Comparison of ENCODE assay signal across 21 cellular contexts in the genomic region with DNA sequence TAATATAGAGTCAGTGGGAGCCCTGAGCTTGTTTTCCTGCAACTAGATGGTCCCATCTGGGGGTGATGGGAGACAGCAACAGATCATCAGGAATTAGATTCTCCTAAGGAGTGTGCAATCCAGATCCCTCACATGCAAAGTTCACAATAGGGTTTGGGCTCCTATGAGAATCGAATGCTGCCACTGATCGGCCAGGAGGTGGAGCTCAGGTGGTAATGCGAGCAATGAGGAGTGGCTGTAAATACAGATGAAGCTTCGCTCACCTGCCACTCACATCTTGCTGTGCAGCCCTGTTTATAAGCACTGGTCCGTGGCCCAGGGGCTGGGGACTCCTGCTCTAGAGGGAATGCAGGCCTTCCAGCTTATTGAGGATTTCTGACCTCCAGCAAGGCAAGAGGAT. TPM values are rescaled to one million over a fixed set of nuclear protein-coding genes. Genes with fewer than 3 reads are reported as not detected.
DNase-seq lines count a peak whose midpoint lies in the region; ATAC-seq and TF ChIP-seq lines count a peak whose summit lies in the region.
"Had no signal": no experiment of that assay in that cellular context is flagged by ENCODE, and none has a peak within 500 bp of the region (broad histone marks: within the 10 kb centered on the region; RNA-seq: fewer than 3 reads in every experiment).

No MANE protein-coding gene starts in this region.

- H3K27me3 ChIP-seq in DOHH2 (ENCODE audit: control insufficient read depth, low read length) (no peaks in the 10 kb centered on the region), mesendoderm (ENCODE audit: insufficient read depth, low read length, poor library complexity) (no peaks in the 10 kb centered on the region)
- H3K27me3 ChIP-seq in CD4-positive, alpha-beta memory T cell (ENCODE audit: insufficient read depth, low read length): no peaks in the 10 kb centered on the region

- TF ChIP-seq CTCF in DOHH2 (IDR thresholded peaks at IDR 0.05; ENCODE audit: low read depth, low read length, poor library complexity, severe bottlenecking) (peak; percentile 23), HEK293 (tag by site-specific recombination; IDR thresholded peaks at IDR 0.05) (no peak), OCI-LY7 (conservative IDR thresholded peaks at IDR 0.05; ENCODE audit: low read length) (peak; percentile 44; the same call in 1 of the 2 replicates)

- CTCF ChIA-PET in HEK293 (lab: Yijun Ruan, JAX) (no interaction called here), OCI-LY7 (lab: Charles Lee; ENCODE audit: unreplicated experiment) (no interaction called here)
- CTCF ChIA-PET in CD4-positive, alpha-beta memory T cell (lab: Charles Lee; ENCODE audit: partially characterized antibody): no interaction called here

- H3K4me1 ChIP-seq in DOHH2 (ENCODE audit: control insufficient read depth, low read length) (peaks cover 11% of the 10 kb centered on the region), HEK293 (ENCODE audit: control insufficient read depth, insufficient read depth, low read length) (0 out of 2 replicates have a peak, but pooled peaks cover under 1% of the 10 kb centered on the region), OCI-LY7 (ENCODE audit: insufficient read depth, low read length, poor library complexity, severe bottlenecking) (peaks cover 2% of the 10 kb centered on the region), mesendoderm (ENCODE audit: control insufficient read depth, low read depth, low read length) (no peaks in the 10 kb centered on the region)
- H3K4me1 ChIP-seq in CD4-positive, alpha-beta memory T cell (ENCODE audit: insufficient read depth, low read length): peaks cover 5% of the 10 kb centered on the region

- H3K4me1 Mint-ChIP-seq in CD4-positive, alpha-beta memory T cell: peaks cover 9 to 17% (median 14%) of the 10 kb centered on the region in 4 donors

- H3K27ac ChIP-seq in DOHH2 (ENCODE audit: low read depth, low read length) (no peak overlapping the region), HEK293 (ENCODE audit: extremely low read depth, low read depth, low read length) (no peak overlapping the region), OCI-LY7 (ENCODE audit: low read depth, low read length, poor library complexity, severe bottlenecking) (no peak overlapping the region), mesendoderm (ENCODE audit: low read depth, low read length) (no peak overlapping the region)
- H3K27ac ChIP-seq in CD4-positive, alpha-beta memory T cell (ENCODE audit: low read depth, low read length): no peak overlapping the region
- H3K27ac ChIP-seq: C4-2B, RWPE1 had no signal

- H3K9me3 Mint-ChIP-seq in CD4-positive, alpha-beta memory T cell: no peaks in the 10 kb centered on the region

- no peak overlapping the region for H4K8ac ChIP-seq in mesendoderm (ENCODE audit: low read depth, low read length)

- no peaks in the 10 kb centered on the region for H4K20me1 ChIP-seq in DOHH2 (ENCODE audit: control insufficient read depth, insufficient read depth, low read depth, low read length)
- no peaks in the 10 kb centered on the region for H4K20me1 ChIP-seq in OCI-LY7 (ENCODE audit: insufficient read depth, low read length)

- whole genome bisulfite sequencing in mesendoderm (ENCODE audit: extremely low coverage, insufficient coverage, low lambda C conversion rate): no CpG with 5 or more reads among the region's 5 CpGs

- H3K4ac ChIP-seq in mesendoderm (ENCODE audit: low read depth, low read length): no peak overlapping the region

- H3K79me1 ChIP-seq in mesendoderm (ENCODE audit: low read length): no peaks in the 10 kb centered on the region

- DNase-seq in OCI-LY7 (ENCODE audit: low spot score) (peak; percentile 7), mesendoderm (peak; percentile 2), superior temporal gyrus (ENCODE audit: extremely low spot score) (no peak)
- DNase-seq in CD4-positive, alpha-beta memory T cell: no peak
- DNase-seq: AML-193; DMS 273 treated with DMSO at 0.1 percent for 48 hours; DND-41; GDM1; HCEC 1CT; KG1; NCI-H1694 treated with DMSO at 0.1 percent for 48 hours; NCI-H345; NCI-H524 treated with DMSO at 0.1 percent for 48 hours; NK-92 treated with Interleukin-12 subunit alpha and Interleukin-12 subunit beta, amount 100 ng/mL, for 24 hours; OCI-M1; T-helper 1 cell had no signal

- no peak overlapping the region for H3K27ac Mint-ChIP-seq in CD4-positive, alpha-beta memory T cell

- H3K9me2 ChIP-seq in DOHH2 (replicated peaks; ENCODE audit: control insufficient read depth, low read length) (no peaks in the 10 kb centered on the region), OCI-LY7 (ENCODE audit: insufficient read depth, low read length) (no peaks in the 10 kb centered on the region)

- H2BK5ac ChIP-seq in mesendoderm (ENCODE audit: low read length): no peak overlapping the region

- BruUV-seq in OCI-LY7 (replicated peaks; lab: Mats Ljungman, UMichigan): no TSS peak

- no peak overlapping the region for H2BK15ac ChIP-seq in mesendoderm (replicated peaks; ENCODE audit: low read depth)

- H3K4me2 ChIP-seq in DOHH2 (ENCODE audit: low read length) (no peak overlapping the region), OCI-LY7 (ENCODE audit: low read length) (no peak overlapping the region), mesendoderm (ENCODE audit: low read length) (no peak overlapping the region)

- H3K4me3 Mint-ChIP-seq in CD4-positive, alpha-beta memory T cell: no peak overlapping the region

- H3K23ac ChIP-seq in mesendoderm (ENCODE audit: low read length): no peak overlapping the region

- peaks cover 48 to 58% of the 10 kb centered on the region in 2 donors for H3K36me3 Mint-ChIP-seq in CD4-positive, alpha-beta memory T cell

- H3K9ac ChIP-seq in mesendoderm (ENCODE audit: low read length): no peak overlapping the region

- H2BK120ac ChIP-seq in mesendoderm (ENCODE audit: low read depth, low read length): no peak overlapping the region

- no peaks in the 10 kb centered on the region for H3K36me3 ChIP-seq in DOHH2 (ENCODE audit: control insufficient read depth, low read length)
- H3K36me3 ChIP-seq in HEK293 (ENCODE audit: control insufficient read depth in 2 of 2, insufficient read depth in 1 of 2, low read length in 2 of 2): peaks cover 0 to 11% of the 10 kb centered on the region in 2 experiments; a peak in 1 of 3 replicates
- no peaks in the 10 kb centered on the region; the same call in 1 of the 2 replicates for H3K36me3 ChIP-seq in OCI-LY7 (ENCODE audit: insufficient read depth, low read length)
- H3K36me3 ChIP-seq in mesendoderm (ENCODE audit: control insufficient read depth, insufficient read depth, low read length): peaks cover 11% of the 10 kb centered on the region
- H3K36me3 ChIP-seq in CD4-positive, alpha-beta memory T cell (ENCODE audit: insufficient read depth, low read length): peaks cover 22% of the 10 kb centered on the region

- no peak overlapping the region for H2AK5ac ChIP-seq in mesendoderm (ENCODE audit: low read length)

- no peaks in the 10 kb centered on the region for H3F3A ChIP-seq in DOHH2 (ENCODE audit: control insufficient read depth, insufficient read depth)

- H3K9me3 ChIP-seq in DOHH2 (ENCODE audit: control insufficient read depth, insufficient read depth, low read length): no peaks in the 10 kb centered on the region
- H3K9me3 ChIP-seq in HEK293 (ENCODE audit: control insufficient read depth, insufficient read depth, low read depth, low read length): no peaks in the 10 kb centered on the region
- H3K9me3 ChIP-seq in OCI-LY7 (ENCODE audit: low read length): no peaks in the 10 kb centered on the region
- no peaks in the 10 kb centered on the region for H3K9me3 ChIP-seq in CD4-positive, alpha-beta memory T cell (ENCODE audit: control insufficient read depth in 1 of 2, low read length in 2 of 2)

- H3K79me2 ChIP-seq in DOHH2 (ENCODE audit: control insufficient read depth, low read length) (no peaks in the 10 kb centered on the region), OCI-LY7 (ENCODE audit: insufficient read depth, low read depth, low read length) (no peaks in the 10 kb centered on the region), mesendoderm (ENCODE audit: control insufficient read depth, insufficient read depth, low read length) (no peaks in the 10 kb centered on the region)

- intact Hi-C loops in OCI-LY7 (cut with micrococcal nuclease; ENCODE audit: unreplicated experiment): no loop called here
- intact Hi-C loops in CD4-positive, alpha-beta memory T cell (cut with micrococcal nuclease): no loop called here

- no peak overlapping the region for H4K5ac ChIP-seq in mesendoderm (ENCODE audit: low read length)

- H3K4me3 ChIP-seq in DOHH2 (ENCODE audit: low read length): no peak overlapping the region
- no peak overlapping the region for H3K4me3 ChIP-seq in HEK293 (ENCODE audit: low read depth, low read length)
- H3K4me3 ChIP-seq in OCI-LY7 (ENCODE audit: low read depth, low read length, poor library complexity, severe bottlenecking): no peak overlapping the region
- no peak overlapping the region for H3K4me3 ChIP-seq in mesendoderm (ENCODE audit: low read length)
- H3K4me3 ChIP-seq in CD4-positive, alpha-beta memory T cell (ENCODE audit: low read length in 2 of 2): no peak overlapping the region

- no peak overlapping the region for H2AFZ ChIP-seq in OCI-LY7 (ENCODE audit: low read length)

- no peak for ATAC-seq in GM21528 (IDR thresholded peaks at IDR 0.05; ENCODE audit: low FRiP score, unreplicated experiment)

- POLR2A ChIA-PET in HEK293 (lab: Yijun Ruan, JAX) (interaction anchor here (0.5 kb wide), 1 partner anchor 897 kb away, joined by 5 read pairs; no protein-coding TSS in a partner anchor), OCI-LY7 (lab: Charles Lee) (no interaction called here)
- POLR2A ChIA-PET in CD4-positive, alpha-beta memory T cell (lab: Charles Lee; ENCODE audit: partially characterized antibody): no interaction called here

- H3K56ac ChIP-seq in mesendoderm (ENCODE audit: low read length): no peak overlapping the region

- no peaks in the 10 kb centered on the region for H3K27me3 Mint-ChIP-seq in CD4-positive, alpha-beta memory T cell

- H3K18ac ChIP-seq in mesendoderm (ENCODE audit: low read length): no peak overlapping the region

TF ChIP-seq in HEK293, 187 proteins besides CTCF, POLR2A, EP300 and RAD21:
- TF ChIP-seq ZNF610 (tag by site-specific recombination; IDR thresholded peaks at IDR 0.05; ENCODE audit: borderline replicate concordance) (peak; percentile 99), MZF1 (tag by site-specific recombination; IDR thresholded peaks at IDR 0.05; ENCODE audit: borderline replicate concordance) (no peak)
TF ChIP-seq in HEK293: peak in this region for 1.

RNA-seq across cellular contexts. Expression of gene ZNF558, which starts 5.7 kb away (rescaled TPM):
- total RNA-seq in OCI-LY7 (2014; rRNA removed; shearing (Covaris generic)): 19.7 and 29.0 TPM in 2 replicates
- 18.0 and 23.5 TPM in 2 replicates for total RNA-seq in OCI-LY7 (2022)
- 7.6 TPM for polyA plus RNA-seq in mesendoderm (2013, experiment 1 of 2)
- polyA plus RNA-seq in mesendoderm (2013, experiment 2 of 2): 7.5 TPM
- 10 to 100 TPM; 44.6 to 45.3 TPM for total RNA-seq in CD4-positive, alpha-beta memory T cell
- polyA plus RNA-seq in CD4-positive, alpha-beta memory T cell: 10 to 100 TPM in 1 of 2 donors, 1 to 10 TPM in 1; 7.4 to 10.6 TPM

RNA-seq across cellular contexts. Expression of gene MBD3L1, which starts 5.8 kb away (rescaled TPM):
- not detected in 2 replicates for total RNA-seq in OCI-LY7 (2014; rRNA removed; shearing (Covaris generic))
- not detected in 2 replicates for total RNA-seq in OCI-LY7 (2022)
- polyA plus RNA-seq in mesendoderm (2013, experiment 1 of 2): not detected
- polyA plus RNA-seq in mesendoderm (2013, experiment 2 of 2): not detected
- total RNA-seq in CD4-positive, alpha-beta memory T cell: not detected
- polyA plus RNA-seq in CD4-positive, alpha-beta memory T cell: not detected

Comparison
In these comparisons a context has a peak if more than half of its experiments do, and no peak if none do; other contexts are left out.
1. DNase-seq: peak in OCI-LY7 (single experiment) and mesendoderm (single experiment); none in superior temporal gyrus (single experiment) and CD4-positive, alpha-beta memory T cell (0 of 5).